1 cellular context compared by ENCODE assay signal in the genomic region with DNA sequence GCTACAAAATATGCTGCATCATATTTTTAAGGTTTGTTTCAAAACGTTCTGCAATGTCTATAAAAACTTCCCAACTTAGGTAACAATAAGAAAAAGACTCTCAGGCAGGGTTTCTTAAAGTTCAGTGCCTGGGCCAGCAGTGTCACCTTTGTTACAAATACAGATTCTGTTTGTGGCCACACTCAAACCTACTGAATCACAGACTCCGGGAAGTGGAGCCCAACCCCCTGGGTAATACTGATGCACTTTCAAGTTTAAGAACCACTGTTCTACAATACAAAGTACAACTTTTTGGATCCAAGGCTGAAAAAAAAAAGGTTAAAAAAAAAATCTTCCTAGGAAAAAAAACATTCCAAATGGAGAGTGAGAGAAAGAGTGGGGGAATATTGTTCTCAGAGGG.
TF ChIP-seq lines count a peak whose summit lies in the region.

No MANE protein-coding gene starts in this region.

TF ChIP-seq in IMR-90, 13 proteins besides CTCF, POLR2A, EP300 and RAD21 (continued from another document):
- TF ChIP-seq, protein P1, sequence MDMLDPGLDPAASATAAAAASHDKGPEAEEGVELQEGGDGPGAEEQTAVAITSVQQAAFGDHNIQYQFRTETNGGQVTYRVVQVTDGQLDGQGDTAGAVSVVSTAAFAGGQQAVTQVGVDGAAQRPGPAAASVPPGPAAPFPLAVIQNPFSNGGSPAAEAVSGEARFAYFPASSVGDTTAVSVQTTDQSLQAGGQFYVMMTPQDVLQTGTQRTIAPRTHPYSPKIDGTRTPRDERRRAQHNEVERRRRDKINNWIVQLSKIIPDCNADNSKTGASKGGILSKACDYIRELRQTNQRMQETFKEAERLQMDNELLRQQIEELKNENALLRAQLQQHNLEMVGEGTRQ (IDR thresholded peaks at IDR 0.05; ENCODE audit: low read depth, low read length), result no peak
